ENCODE assay signal across 25 cellular contexts in the genomic region with DNA sequence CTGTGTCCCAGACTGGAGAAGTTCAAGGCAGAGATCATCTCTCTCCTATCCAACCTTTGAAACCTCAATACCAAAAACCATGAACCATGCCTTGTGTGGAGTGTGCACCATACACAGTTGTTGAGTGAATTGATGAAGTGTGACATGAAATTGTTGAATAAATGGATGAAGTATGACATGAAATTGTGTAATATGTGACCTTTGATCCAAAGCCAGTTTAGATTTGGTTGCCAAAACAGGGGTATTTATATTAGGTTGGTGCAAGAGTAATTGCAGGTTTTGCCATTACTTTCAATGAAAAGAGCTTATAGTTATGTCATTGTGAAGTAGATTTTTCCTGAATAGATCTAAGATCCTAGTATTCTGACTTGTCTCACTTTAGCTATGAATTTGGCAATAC. TPM values are rescaled to one million over a fixed set of nuclear protein-coding genes. Genes with fewer than 3 reads are reported as not detected.
"Had no signal": no experiment of that assay in that cellular context is flagged by ENCODE, and none has a peak within 500 bp of the region (broad histone marks: within the 10 kb centered on the region; RNA-seq: fewer than 3 reads in every experiment).

No MANE protein-coding gene starts in this region.

- H3K4me1 ChIP-seq: prostate gland had no signal

- H3K27me3 ChIP-seq: dorsolateral prefrontal cortex, neural progenitor cell, right atrium auricular region, sigmoid colon, tibial nerve, upper lobe of left lung had no signal

- H3K4me3 Mint-ChIP-seq: memory B cell; mesothelial cell of epicardium; natural killer cell treated with Interleukin-12 subunit alpha and Interleukin-12 subunit beta and Interleukin-15 and Interleukin-18, amount 100 ng/mL, for 72 hours; neural progenitor cell; stimulated activated memory B cell treated with anti-CD40 and anti-IgM and Interleukin-4, amounts not matched to agents 10 μg/mL and 1 μg/mL and 100 μg/mL, for 72 hours; stimulated activated naive CD8-positive, alpha-beta T cell treated with anti-CD3 and anti-CD28 coated beads, Interleukin-15, Interleukin-2, amounts not matched to agents 100 ng/mL and 50 ng/mL, for 24 hours had no signal

- FAIRE-seq: keratinocyte, urothelium cell line had no signal

- H3K4me3 ChIP-seq: dorsolateral prefrontal cortex, lung, mucosa of descending colon, neural progenitor cell, prostate gland, right atrium auricular region, sigmoid colon, spleen, thoracic aorta, tibial nerve, upper lobe of left lung had no signal

- ATAC-seq: left ventricle myocardium superior; mucosa of descending colon; natural killer cell treated with Interleukin-12 subunit alpha and Interleukin-12 subunit beta and Interleukin-15 and Interleukin-18, amount 100 ng/mL, for 72 hours; stimulated activated memory B cell treated with anti-CD40 and anti-IgM and Interleukin-4, amounts not matched to agents 10 μg/mL and 1 μg/mL and 100 μg/mL, for 72 hours had no signal

- H2AFZ ChIP-seq: neural progenitor cell had no signal

- H3K27ac ChIP-seq: dorsolateral prefrontal cortex, neural progenitor cell, prostate gland, right atrium auricular region, sigmoid colon, spleen, thoracic aorta, tibial nerve, upper lobe of left lung had no signal

- H3K9me3 ChIP-seq: mucosa of descending colon, prostate gland, right atrium auricular region, sigmoid colon, spleen, thoracic aorta, tibial nerve, upper lobe of left lung had no signal

- H3K36me3 Mint-ChIP-seq: memory B cell; mesothelial cell of epicardium; natural killer cell treated with Interleukin-12 subunit alpha and Interleukin-12 subunit beta and Interleukin-15 and Interleukin-18, amount 100 ng/mL, for 72 hours; neural progenitor cell; stimulated activated memory B cell treated with anti-CD40 and anti-IgM and Interleukin-4, amounts not matched to agents 10 μg/mL and 1 μg/mL and 100 μg/mL, for 72 hours had no signal

- H3K36me3 ChIP-seq: neural progenitor cell, prostate gland, right atrium auricular region, sigmoid colon, spleen, thoracic aorta, tibial nerve, upper lobe of left lung had no signal

- H3K4me2 ChIP-seq: neural progenitor cell had no signal

- H3K27ac Mint-ChIP-seq: memory B cell; mesothelial cell of epicardium; naive B cell; natural killer cell treated with Interleukin-12 subunit alpha and Interleukin-12 subunit beta and Interleukin-15 and Interleukin-18, amount 100 ng/mL, for 72 hours; neural progenitor cell; stimulated activated memory B cell treated with anti-CD40 and anti-IgM and Interleukin-4, amounts not matched to agents 10 μg/mL and 1 μg/mL and 100 μg/mL, for 72 hours; stimulated activated naive CD8-positive, alpha-beta T cell treated with anti-CD3 and anti-CD28 coated beads, Interleukin-15, Interleukin-2, amounts not matched to agents 100 ng/mL and 50 ng/mL, for 24 hours had no signal

- H3K9me3 Mint-ChIP-seq: memory B cell; mesothelial cell of epicardium; natural killer cell treated with Interleukin-12 subunit alpha and Interleukin-12 subunit beta and Interleukin-15 and Interleukin-18, amount 100 ng/mL, for 72 hours; neural progenitor cell; stimulated activated memory B cell treated with anti-CD40 and anti-IgM and Interleukin-4, amounts not matched to agents 10 μg/mL and 1 μg/mL and 100 μg/mL, for 72 hours; stimulated activated naive CD8-positive, alpha-beta T cell treated with anti-CD3 and anti-CD28 coated beads, Interleukin-15, Interleukin-2, amounts not matched to agents 100 ng/mL and 50 ng/mL, for 24 hours had no signal

- DNase-seq: cerebellar nuclear complex; cortex of kidney; dorsolateral prefrontal cortex; effector CD4-positive, alpha-beta T cell; foreskin melanocyte; left ventricle myocardium superior; mucosa of descending colon; naive B cell; sigmoid colon; spleen; stimulated activated CD4-positive, alpha-beta T cell treated with anti-CD3 and anti-CD28 coated beads, Interleukin-4, amount 100 ng/mL, for 4 hours; upper lobe of left lung had no signal

- H3K9ac ChIP-seq: neural progenitor cell had no signal

RNA-seq across cellular contexts. Expression of a gene that starts 3.1 kb away (rescaled TPM):
- total RNA-seq: natural killer cell treated with Interleukin-12 subunit alpha and Interleukin-12 subunit beta and Interleukin-15 and Interleukin-18, amount 100 ng/mL, for 72 hours had no signal
